ENCODE assay signal across 8 cellular contexts in genomic region chr7:6531492-6532279, GRCh38. TPM values are rescaled to one million over a fixed set of nuclear protein-coding genes. Genes with fewer than 3 reads are reported as not detected.
A peak's percentile ranks its signal among the peaks of the same experiment; 100 is the strongest.
DNase-seq lines count a peak whose midpoint lies in the region; ATAC-seq and TF ChIP-seq lines count a peak whose summit lies in the region.
"Had no signal": no experiment of that assay in that cellular context is flagged by ENCODE, and none has a peak within 500 bp of the region (broad histone marks: within the 10 kb centered on the region; RNA-seq: fewer than 3 reads in every experiment).

No MANE protein-coding gene starts in this region.

- peak overlapping the region; percentile 81 to 93 (median 88) for H3K4me3 Mint-ChIP-seq in IgD-negative memory B cell

- no peaks in the 10 kb centered on the region for H4K20me1 ChIP-seq in osteoblast (ENCODE audit: insufficient read depth, low read length)

- H3K9me3 Mint-ChIP-seq in IgD-negative memory B cell, result no peaks in the 10 kb centered on the region

- H3K9me3 ChIP-seq in ectodermal cell (ENCODE audit: control insufficient read depth, low read length) (no peaks in the 10 kb centered on the region), osteoblast (ENCODE audit: low read depth, low read length) (no peaks in the 10 kb centered on the region)

- H3K27me3 ChIP-seq in GM06990 (replicated peaks; ENCODE audit: control insufficient read depth, insufficient read depth, low read length), result no peaks in the 10 kb centered on the region; the same call in none of the 2 replicates
- peaks cover 96% of the 10 kb centered on the region for H3K27me3 ChIP-seq in ectodermal cell (ENCODE audit: control insufficient read depth, insufficient read depth, low read length, poor library complexity, severe bottlenecking)
- H3K27me3 ChIP-seq in osteoblast (ENCODE audit: insufficient read depth, low read length), result peaks cover 66% of the 10 kb centered on the region

- no peak for TF ChIP-seq CTCF in GM06990 (IDR thresholded peaks at IDR 0.05; ENCODE audit: insufficient read depth, low read length, poor library complexity, severe bottlenecking)
- TF ChIP-seq CTCF in osteoblast (IDR thresholded peaks at IDR 0.05; ENCODE audit: extremely low read depth, low read depth, low read length), result no peak

- 29 to 31% methylated on average over 19 of the region's 19 CpGs for WGBS in ectodermal cell, 2 experiments

- no peaks in the 10 kb centered on the region for H3K36me3 Mint-ChIP-seq in IgD-negative memory B cell

- peak overlapping the region; percentile 70 for H3K4me3 ChIP-seq in GM06990 (replicated peaks; ENCODE audit: low read depth, low read length)
- H3K4me3 ChIP-seq in ectodermal cell (ENCODE audit: insufficient read depth, low read depth, low read length), result peak overlapping the region; percentile 54
- no peak overlapping the region for H3K4me3 ChIP-seq in osteoblast (ENCODE audit: insufficient read depth, low read length)

- ATAC-seq in GM19324 (IDR thresholded peaks at IDR 0.05; ENCODE audit: low FRiP score, unreplicated experiment), result no peak

- peak overlapping the region in 1 of 3 donors; percentile 72 for H3K27ac Mint-ChIP-seq in IgD-negative memory B cell

- H3K79me2 ChIP-seq in osteoblast (ENCODE audit: insufficient read depth, low read length), result no peaks in the 10 kb centered on the region

- H3K27ac ChIP-seq in ectodermal cell (ENCODE audit: insufficient read depth, low read depth, low read length, poor library complexity, severe bottlenecking), result no peak overlapping the region
- no peak overlapping the region for H3K27ac ChIP-seq in osteoblast (ENCODE audit: low read depth, low read length)

- H3K4me1 Mint-ChIP-seq in IgD-negative memory B cell, result peaks cover 5 to 14% (median 11%) of the 10 kb centered on the region in 3 donors

- H2AFZ ChIP-seq in osteoblast (ENCODE audit: low read length), result no peak overlapping the region

- no peak overlapping the region for H3K4me2 ChIP-seq in osteoblast (ENCODE audit: insufficient read depth, low read length)

- peaks cover 34% of the 10 kb centered on the region for H3K27me3 Mint-ChIP-seq in IgD-negative memory B cell

- no peaks in the 10 kb centered on the region for H3K36me3 ChIP-seq in GM06990 (ENCODE audit: control insufficient read depth, insufficient read depth, low read length)
- H3K36me3 ChIP-seq in ectodermal cell (ENCODE audit: control insufficient read depth, insufficient read depth, low read length), result no peaks in the 10 kb centered on the region
- H3K36me3 ChIP-seq in osteoblast (ENCODE audit: insufficient read depth, low read length), result no peaks in the 10 kb centered on the region

- H3K4me1 ChIP-seq in ectodermal cell (ENCODE audit: control insufficient read depth, insufficient read depth, low read length) (peaks cover 6% of the 10 kb centered on the region), osteoblast (ENCODE audit: insufficient read depth, low read length) (no peaks in the 10 kb centered on the region)

- DNase-seq in GM06990 (ENCODE audit: extremely low read depth, insufficient read length) (no peak), osteoblast (ENCODE audit: insufficient read length, low spot score, missing footprints) (peak; percentile 87), DMS153 (lab: John Stamatoyannopoulos, UW) (no peak)
- no peak for DNase-seq in stimulated activated naive CD4-positive, alpha-beta T cell treated with Interleukin-2 at 50 U/mL for 16 hours (lab: John Stamatoyannopoulos, UW)

RNA-seq across cellular contexts. Expression of gene GRID2IP, which starts 19.6 kb away (rescaled TPM):
- 0.09 TPM for polyA plus RNA-seq in IgD-negative memory B cell
- polyA plus RNA-seq in ectodermal cell (2013, experiment 1 of 4), result 0.17 TPM
- 0.23 TPM for polyA plus RNA-seq in ectodermal cell (2013, experiment 2 of 4)
- polyA plus RNA-seq in ectodermal cell (2013, experiment 3 of 4), result 0.32 TPM
- polyA plus RNA-seq in ectodermal cell (2013, experiment 4 of 4), result 0.20 TPM
- under 0.01 TPM in 1 of 2 replicates, not detected in the other for total RNA-seq in osteoblast
- total RNA-seq: K562 had no signal
- polyA plus RNA-seq: K562 had no signal

RNA-seq across cellular contexts. Expression of gene ZDHHC4, which starts 45.6 kb away (rescaled TPM):
- polyA plus RNA-seq in IgD-negative memory B cell, result 71.7 TPM
- polyA plus RNA-seq in ectodermal cell (2013, experiment 1 of 4), result 73.2 TPM
- polyA plus RNA-seq in ectodermal cell (2013, experiment 2 of 4), result 85.9 TPM
- 66.1 TPM for polyA plus RNA-seq in ectodermal cell (2013, experiment 3 of 4)
- polyA plus RNA-seq in ectodermal cell (2013, experiment 4 of 4), result 76.0 TPM
- total RNA-seq in osteoblast, result 51.0 and 61.6 TPM in 2 replicates

RNA-seq across cellular contexts. Expression of gene KDELR2, which starts 47.7 kb away (rescaled TPM):
- 47.2 TPM for polyA plus RNA-seq in IgD-negative memory B cell
- 103 TPM for polyA plus RNA-seq in ectodermal cell (2013, experiment 1 of 4)
- polyA plus RNA-seq in ectodermal cell (2013, experiment 2 of 4), result 100 TPM
- 81.4 TPM for polyA plus RNA-seq in ectodermal cell (2013, experiment 3 of 4)
- polyA plus RNA-seq in ectodermal cell (2013, experiment 4 of 4), result 82.3 TPM
- 218 and 245 TPM in 2 replicates for total RNA-seq in osteoblast

RNA-seq across cellular contexts. Expression of gene INTS15, which starts 58.1 kb away (rescaled TPM):
- 41.3 TPM for polyA plus RNA-seq in IgD-negative memory B cell
- 31.1 TPM for polyA plus RNA-seq in ectodermal cell (2013, experiment 1 of 4)
- polyA plus RNA-seq in ectodermal cell (2013, experiment 2 of 4), result 37.1 TPM
- polyA plus RNA-seq in ectodermal cell (2013, experiment 3 of 4), result 32.7 TPM
- 31.8 TPM for polyA plus RNA-seq in ectodermal cell (2013, experiment 4 of 4)
- total RNA-seq in osteoblast, result 11.9 and 13.0 TPM in 2 replicates
